In the genomic region with DNA sequence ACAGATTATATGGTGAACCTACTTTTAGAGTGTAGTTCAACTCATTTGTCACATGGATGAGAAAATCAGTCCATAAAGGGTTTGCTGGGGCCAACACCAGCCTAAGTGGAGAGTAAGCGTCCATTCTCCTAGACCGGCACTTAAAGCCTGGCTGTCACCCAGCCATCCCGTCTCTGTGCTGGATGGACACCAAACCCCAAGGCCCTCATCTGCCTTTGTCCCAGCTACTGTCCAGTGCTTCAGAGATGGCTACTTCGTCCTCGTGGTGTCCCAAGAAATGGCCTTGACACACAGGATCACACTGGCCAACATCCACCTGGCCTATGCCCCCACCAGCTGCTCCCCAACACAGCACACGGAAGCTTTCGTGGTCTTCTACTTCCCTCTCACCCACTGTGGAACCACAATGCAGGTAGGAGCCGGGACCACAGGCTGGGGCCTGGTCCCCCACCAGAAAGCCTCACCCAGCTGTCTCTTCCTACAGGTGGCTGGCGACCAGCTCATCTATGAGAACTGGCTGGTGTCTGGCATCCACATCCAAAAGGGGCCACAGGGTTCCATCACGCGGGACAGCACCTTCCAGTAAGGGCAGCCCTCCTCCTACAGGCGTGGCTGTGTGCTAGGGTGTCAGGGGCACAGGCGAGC, we compare ENCODE assay signal across 12 cellular contexts.
DNase-seq lines count a peak whose midpoint lies in the region.
"Had no signal": no experiment of that assay in that cellular context is flagged by ENCODE, and none has a peak within 500 bp of the region (broad histone marks: within the 10 kb centered on the region; RNA-seq: fewer than 3 reads in every experiment).

No MANE protein-coding gene starts in this region.

- no peak for DNase-seq in stimulated activated CD4-positive, alpha-beta T cell treated with anti-CD3 and anti-CD28 coated beads, Interleukin-4, amount 100 ng/mL, for 4 hours
- DNase-seq in ecto neural progenitor cell (ENCODE audit: low spot score) (no peak), NCI-H187 treated with DMSO at 0.1 percent for 48 hours (lab: John Stamatoyannopoulos, UW) (no peak)
- DNase-seq: activated B cell treated with CpG ODN at 0.5 μM for 24 hours; activated T-cell treated with anti-CD3 and anti-CD28 coated beads, Interleukin-2, amount 50 U/mL, for 4 hours; AML-193; colonic mucosa; kidney had no signal

- peaks cover 0 to 13% (median 0%) of the 10 kb centered on the region in 11 experiments; a peak in 5 of 22 replicates for H3K36me3 ChIP-seq in BLaER1 treated with 17β-estradiol and CSF1 and Interleukin-3, amounts not matched to agents 10 nM and 100 nM
- H3K36me3 ChIP-seq in KOPT-K1 (ENCODE audit: insufficient read depth, low read length), result no peaks in the 10 kb centered on the region
- H3K36me3 ChIP-seq in mucosa of rectum (ENCODE audit: control insufficient read depth in 2 of 2, insufficient read depth in 2 of 2, low read length in 2 of 2), result no peaks in the 10 kb centered on the region
- H3K36me3 ChIP-seq: colonic mucosa, esophagus muscularis mucosa had no signal

- no peaks in the 10 kb centered on the region for H3K27me3 ChIP-seq in BLaER1 treated with 17β-estradiol and CSF1 and Interleukin-3, amounts not matched to agents 10 nM and 100 nM
- no peaks in the 10 kb centered on the region for H3K27me3 ChIP-seq in mucosa of rectum (ENCODE audit: control insufficient read depth in 2 of 2, insufficient read depth in 2 of 2, low read length in 2 of 2)
- H3K27me3 ChIP-seq: colonic mucosa had no signal

- no peak overlapping the region for H3K4me3 ChIP-seq in BLaER1 treated with 17β-estradiol and CSF1 and Interleukin-3, amounts not matched to agents 10 nM and 100 nM
- no peak overlapping the region for H3K4me3 ChIP-seq in mucosa of rectum (ENCODE audit: low read length in 2 of 2)
- H3K4me3 ChIP-seq: colonic mucosa, esophagus muscularis mucosa had no signal

- peaks cover 30 to 77% (median 72%) of the 10 kb centered on the region in 10 experiments for H3K4me1 ChIP-seq in BLaER1 treated with 17β-estradiol and CSF1 and Interleukin-3, amounts not matched to agents 10 nM and 100 nM
- H3K4me1 ChIP-seq in mucosa of rectum (ENCODE audit: control insufficient read depth in 2 of 2, insufficient read depth in 2 of 2, low read length in 2 of 2), result peaks cover 7 to 15% of the 10 kb centered on the region in 2 donors
- H3K4me1 ChIP-seq: colonic mucosa had no signal

- peak overlapping the region; percentile 62 to 88 (median 75); a peak in 20 of 22 replicates for H3K4me2 ChIP-seq in BLaER1 treated with 17β-estradiol and CSF1 and Interleukin-3, amounts not matched to agents 10 nM and 100 nM

- no peaks in the 10 kb centered on the region for H3K9me3 ChIP-seq in BLaER1 treated with 17β-estradiol and CSF1 and Interleukin-3, amounts not matched to agents 10 nM and 100 nM (replicated peaks in 1 of 11)
- no peaks in the 10 kb centered on the region for H3K9me3 ChIP-seq in KOPT-K1 (ENCODE audit: insufficient read depth, low read length, poor library complexity, severe bottlenecking)
- H3K9me3 ChIP-seq in mucosa of rectum (ENCODE audit: control insufficient read depth in 2 of 2, low read length in 2 of 2), result no peaks in the 10 kb centered on the region
- H3K9me3 ChIP-seq: colonic mucosa, esophagus muscularis mucosa had no signal

- H4K20me1 ChIP-seq in BLaER1 treated with 17β-estradiol and CSF1 and Interleukin-3, amounts not matched to agents 10 nM and 100 nM, result peaks cover 0 to 4% (median 0%) of the 10 kb centered on the region in 11 experiments; a peak in 1 of 22 replicates

- H3K27ac ChIP-seq in BLaER1 treated with 17β-estradiol and CSF1 and Interleukin-3, amounts not matched to agents 10 nM and 100 nM, result peak overlapping the region in 7 of 11 experiments; percentile 35 to 65 (median 59); a peak in 12 of 22 replicates
- peak overlapping the region; percentile 81 for H3K27ac ChIP-seq in KOPT-K1 (ENCODE audit: low read depth, low read length, poor library complexity, severe bottlenecking)
- peak overlapping the region; percentile 11 to 19 for H3K27ac ChIP-seq in mucosa of rectum (ENCODE audit: low read depth in 2 of 2, low read length in 2 of 2)
- H3K27ac ChIP-seq: colonic mucosa, esophagus muscularis mucosa had no signal

- peak overlapping the region in 3 of 11 experiments; percentile 4 to 42 (median 11); a peak in 5 of 22 replicates for H3K9ac ChIP-seq in BLaER1 treated with 17β-estradiol and CSF1 and Interleukin-3, amounts not matched to agents 10 nM and 100 nM
- H3K9ac ChIP-seq in mucosa of rectum (ENCODE audit: low read depth in 1 of 2, low read length in 2 of 2), result no peak overlapping the region

Comparison
In these comparisons a context has a peak if more than half of its experiments do, and no peak if none do; other contexts are left out.
1. H3K27ac ChIP-seq: peak in every context shown above with its lines; median percentile 81 in KOPT-K1; 59 in BLaER1 treated with 17β-estradiol and CSF1 and Interleukin-3, amounts not matched to agents 10 nM and 100 nM; 15 in mucosa of rectum.